ENCODE assay signal across 18 cellular contexts in the genomic region with DNA sequence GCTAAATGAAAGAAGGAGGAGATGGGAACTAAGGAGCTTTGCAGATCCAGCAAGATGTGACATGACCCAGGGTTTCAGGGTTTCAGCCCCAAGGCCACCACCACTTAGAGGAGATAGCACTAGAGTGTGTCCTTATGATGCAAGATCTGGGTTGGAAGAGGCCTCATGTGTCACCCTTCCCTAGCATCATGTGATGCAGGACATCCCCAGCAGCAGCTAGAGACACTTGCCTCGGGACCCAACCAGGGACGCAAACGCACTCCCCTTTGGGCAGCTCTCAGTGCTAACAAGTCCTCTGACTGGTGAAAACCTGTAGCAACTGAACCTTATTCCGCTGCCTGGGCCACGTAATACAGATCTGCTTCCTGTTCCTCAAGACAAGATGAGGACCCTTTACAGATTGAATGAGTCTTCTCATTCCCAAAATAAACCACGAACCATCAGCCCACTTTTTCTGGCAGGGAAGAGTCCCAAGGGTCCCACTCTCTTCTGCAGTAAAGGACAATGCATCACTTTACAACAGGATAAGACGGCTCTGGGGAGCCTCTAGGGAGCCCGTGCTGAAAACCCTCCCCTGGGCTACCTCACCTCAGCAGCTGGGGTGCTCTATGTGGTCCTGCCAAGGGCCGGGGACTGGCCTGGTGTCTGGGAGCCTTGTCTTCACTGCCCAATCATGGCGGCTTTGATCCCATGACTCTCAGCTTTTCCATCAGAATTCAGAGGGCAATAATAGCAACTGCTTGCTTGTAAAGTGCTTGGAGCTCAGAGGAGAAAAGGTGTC. TPM values are rescaled to one million over a fixed set of nuclear protein-coding genes. Genes with fewer than 3 reads are reported as not detected.
A peak's percentile ranks its signal among the peaks of the same experiment; 100 is the strongest.
DNase-seq lines count a peak whose midpoint lies in the region; ATAC-seq and TF ChIP-seq lines count a peak whose summit lies in the region.
"Had no signal": no experiment of that assay in that cellular context is flagged by ENCODE, and none has a peak within 500 bp of the region (broad histone marks: within the 10 kb centered on the region; RNA-seq: fewer than 3 reads in every experiment).

No MANE protein-coding gene starts in this region.

- H3K4me1 ChIP-seq in vagina, result no peaks in the 10 kb centered on the region

- H3K27ac Mint-ChIP-seq in stimulated activated naive CD8-positive, alpha-beta T cell treated with anti-CD3 and anti-CD28 coated beads, Interleukin-15, Interleukin-2, amounts not matched to agents 100 ng/mL and 50 ng/mL, for 24 hours, result peak overlapping the region; percentile 2
- H3K27ac Mint-ChIP-seq in T-cell, result peak overlapping the region; percentile 67 to 99
- H3K27ac Mint-ChIP-seq: brain; T-helper 2 cell treated with Interferon-gamma antibody and Interleukin-4, amounts not matched to agents 5 μg/mL and 100 μg/mL, for 36 hours had no signal

- no peaks in the 10 kb centered on the region for H3K27me3 Mint-ChIP-seq in stimulated activated naive CD8-positive, alpha-beta T cell treated with anti-CD3 and anti-CD28 coated beads, Interleukin-15, Interleukin-2, amounts not matched to agents 100 ng/mL and 50 ng/mL, for 24 hours
- H3K27me3 Mint-ChIP-seq in T-cell, result no peaks in the 10 kb centered on the region

- ATAC-seq in stimulated activated naive CD8-positive, alpha-beta T cell treated with anti-CD3 and anti-CD28 coated beads, Interleukin-15, Interleukin-2, amounts not matched to agents 100 U/mL and 50 U/mL, for 24 hours, result no peak
- no peak for ATAC-seq in T-cell (replicated peaks in 1 of 4)
- ATAC-seq in GM18505 (IDR thresholded peaks at IDR 0.05; ENCODE audit: unreplicated experiment), result no peak

- intact Hi-C loops in vagina (cut with DNase I), result no loop called here

- no peaks in the 10 kb centered on the region for H3K27me3 ChIP-seq in vagina
- H3K27me3 ChIP-seq: SJSA1 had no signal

- TF ChIP-seq CTCF in vagina (IDR thresholded peaks at IDR 0.05), result no peak

- POLR2A ChIA-PET in T-cell (lab: Charles Lee), result no interaction called here

- H3K9me3 Mint-ChIP-seq in stimulated activated naive CD8-positive, alpha-beta T cell treated with anti-CD3 and anti-CD28 coated beads, Interleukin-15, Interleukin-2, amounts not matched to agents 100 ng/mL and 50 ng/mL, for 24 hours, result no peaks in the 10 kb centered on the region
- H3K9me3 Mint-ChIP-seq in T-cell, result no peaks in the 10 kb centered on the region
- H3K9me3 Mint-ChIP-seq: brain had no signal

- no peak overlapping the region for H3K27ac ChIP-seq in vagina
- no peak overlapping the region for H3K27ac ChIP-seq in substantia nigra (ENCODE audit: low read depth, low read length, poor library complexity, severe bottlenecking)

- H3K4me3 ChIP-seq in vagina, result no peak overlapping the region
- H3K4me3 ChIP-seq: SJSA1 had no signal

- H3K4me1 Mint-ChIP-seq in stimulated activated naive CD8-positive, alpha-beta T cell treated with anti-CD3 and anti-CD28 coated beads, Interleukin-15, Interleukin-2, amounts not matched to agents 100 ng/mL and 50 ng/mL, for 24 hours (ENCODE audit: low read depth), result peaks cover 57% of the 10 kb centered on the region
- H3K4me1 Mint-ChIP-seq in T-cell, result peaks cover 65 to 70% (median 67%) of the 10 kb centered on the region in 3 donors

- TF ChIP-seq POLR2A in vagina (IDR thresholded peaks at IDR 0.05) (no peak), GM18505 (IDR thresholded peaks at IDR 0.05; ENCODE audit: borderline replicate concordance, extremely low read depth, insufficient read depth, insufficient read length) (no peak)

- no peak for DNase-seq in stimulated activated naive CD8-positive, alpha-beta T cell treated with anti-CD3 and anti-CD28 coated beads, Interleukin-15, Interleukin-2, amounts not matched to agents 100 U/mL and 50 U/mL, for 24 hours
- peak in 1 of 34 experiments; percentile 16 for DNase-seq in T-cell
- peak; percentile 71 for DNase-seq in mesenteric fat pad (ENCODE audit: low spot score)
- DNase-seq in vagina (ENCODE audit: extremely low spot score in 2 of 2), result peak; percentile 75 to 89
- DNase-seq in HT-29 (ENCODE audit: low spot score), result no peak
- DNase-seq in substantia nigra (lab: John Stamatoyannopoulos, UW), result no peak
- DNase-seq: cortex of kidney, foreskin melanocyte, HCEC 1CT, KG1, NCI-H1930, occipital lobe had no signal

- no peaks in the 10 kb centered on the region for H3K36me3 Mint-ChIP-seq in stimulated activated naive CD8-positive, alpha-beta T cell treated with anti-CD3 and anti-CD28 coated beads, Interleukin-15, Interleukin-2, amounts not matched to agents 100 ng/mL and 50 ng/mL, for 24 hours (ENCODE audit: low read depth)
- no peaks in the 10 kb centered on the region for H3K36me3 Mint-ChIP-seq in T-cell
- H3K36me3 Mint-ChIP-seq: brain had no signal

- H3K9me3 ChIP-seq in vagina, result no peaks in the 10 kb centered on the region
- H3K9me3 ChIP-seq: SJSA1 had no signal

- H3K36me3 ChIP-seq in vagina, result no peaks in the 10 kb centered on the region
- H3K36me3 ChIP-seq: SJSA1 had no signal

- no peak overlapping the region for H3K4me3 Mint-ChIP-seq in stimulated activated naive CD8-positive, alpha-beta T cell treated with anti-CD3 and anti-CD28 coated beads, Interleukin-15, Interleukin-2, amounts not matched to agents 100 ng/mL and 50 ng/mL, for 24 hours
- peak overlapping the region in 1 of 3 donors; percentile 64 for H3K4me3 Mint-ChIP-seq in T-cell
- H3K4me3 Mint-ChIP-seq: brain; T-helper 2 cell treated with Interferon-gamma antibody and Interleukin-4, amounts not matched to agents 5 μg/mL and 100 μg/mL, for 36 hours had no signal

- CTCF ChIA-PET in T-cell (lab: Charles Lee), result no interaction called here

RNA-seq across cellular contexts. Expression of a gene that starts 44.8 kb away (rescaled TPM):
- 1 to 10 TPM in 1 of 5 donors, under 1 TPM in 4; 0.14 to 1.4 (median 0.46) TPM for total RNA-seq in T-cell
- 0.26 TPM for total RNA-seq in mesenteric fat pad
- 1.7 TPM for total RNA-seq in vagina
- not detected in 2 replicates for total RNA-seq in HT-29 (2014; rRNA removed; shearing (Covaris generic))
- total RNA-seq: NCI-H460, SJSA1 had no signal

Comparison
In these comparisons a context has a peak if more than half of its experiments do, and no peak if none do; other contexts are left out.
1. DNase-seq: peak in mesenteric fat pad (single experiment) and vagina (2 of 2); none in stimulated activated naive CD8-positive, alpha-beta T cell treated with anti-CD3 and anti-CD28 coated beads, Interleukin-15, Interleukin-2, amounts not matched to agents 100 U/mL and 50 U/mL, for 24 hours (single experiment), HT-29 (single experiment) and substantia nigra (0 of 49).